ENCODE assay signal across 10 cellular contexts in genomic region chr1:171142081-171142450, GRCh38. TPM values are rescaled to one million over a fixed set of nuclear protein-coding genes. Genes with fewer than 3 reads are reported as not detected.
DNase-seq lines count a peak whose midpoint lies in the region; ATAC-seq and TF ChIP-seq lines count a peak whose summit lies in the region.
"Had no signal": no experiment of that assay in that cellular context is flagged by ENCODE, and none has a peak within 500 bp of the region (broad histone marks: within the 10 kb centered on the region; RNA-seq: fewer than 3 reads in every experiment).

No MANE protein-coding gene starts in this region.

- in situ Hi-C loops in ACHN (cut with HindIII; ENCODE audit: low pct_ligation_motif_present, low pct_unique_long_range_greater_than_20kb, low sequenced_read_pairs), result no loop called here

- H3K4me3 ChIP-seq in MG63, result no peak overlapping the region
- peak overlapping the region in 1 of 4 donors; percentile 11 for H3K4me3 ChIP-seq in esophagus muscularis mucosa
- H3K4me3 ChIP-seq in mucosa of descending colon, result no peak overlapping the region
- H3K4me3 ChIP-seq in testis, result no peak overlapping the region

- ATAC-seq in mucosa of descending colon, result peak; percentile 38
- no peak for ATAC-seq in GM21529 (IDR thresholded peaks at IDR 0.05; ENCODE audit: unreplicated experiment)

- H3K4me1 ChIP-seq in esophagus muscularis mucosa (peaks cover 35 to 64% (median 51%) of the 10 kb centered on the region in 4 donors), mucosa of descending colon (ENCODE audit: low read depth) (no peaks in the 10 kb centered on the region), testis (peaks cover 11% of the 10 kb centered on the region)

- peak overlapping the region; percentile 77 to 86 (median 82) for H3K27ac ChIP-seq in esophagus muscularis mucosa (replicated peaks in 1 of 4)
- H3K27ac ChIP-seq in testis, result peak overlapping the region; percentile 44 to 85

- no peak for TF ChIP-seq POLR2A in esophagus muscularis mucosa (IDR thresholded peaks at IDR 0.05; ENCODE audit: low read depth)
- TF ChIP-seq POLR2A in testis (IDR thresholded peaks at IDR 0.05), result no peak

- H3K4me1 Mint-ChIP-seq in glutamatergic neuron (ENCODE audit: low read depth, unreplicated experiment), result peaks cover 11% of the 10 kb centered on the region

- no peaks in the 10 kb centered on the region for H3K9me3 ChIP-seq in MG63
- no peaks in the 10 kb centered on the region for H3K9me3 ChIP-seq in esophagus muscularis mucosa
- H3K9me3 ChIP-seq in mucosa of descending colon, result no peaks in the 10 kb centered on the region
- H3K9me3 ChIP-seq in testis, result no peaks in the 10 kb centered on the region

- H3K27me3 ChIP-seq in MG63 (no peaks in the 10 kb centered on the region), esophagus muscularis mucosa (no peaks in the 10 kb centered on the region), testis (no peaks in the 10 kb centered on the region)

- TF ChIP-seq EP300 in esophagus muscularis mucosa (IDR thresholded peaks at IDR 0.05), result peak; percentile 59

- H3K9me3 Mint-ChIP-seq in glutamatergic neuron (ENCODE audit: unreplicated experiment), result no peaks in the 10 kb centered on the region

- no peak overlapping the region for H3K27ac Mint-ChIP-seq in glutamatergic neuron (ENCODE audit: unreplicated experiment)

- H3K36me3 ChIP-seq in MG63 (no peaks in the 10 kb centered on the region), esophagus muscularis mucosa (no peaks in the 10 kb centered on the region), mucosa of descending colon (ENCODE audit: low read depth) (no peaks in the 10 kb centered on the region), testis (ENCODE audit: low read depth, missing control alignments) (no peaks in the 10 kb centered on the region)

- DNase-seq in MG63 (peak; percentile 35), esophagus muscularis mucosa (ENCODE audit: extremely low spot score) (peak; percentile 93), mucosa of descending colon (peak in 1 of 3 donors; percentile 14), testis (peak; percentile 69), KG1 (lab: John Stamatoyannopoulos, UW) (no peak), ACHN (no peak), glutamatergic neuron (no peak)
- DNase-seq: posterior cingulate gyrus had no signal

- 13% methylated on average over 4 of the region's 4 CpGs for WGBS in esophagus muscularis mucosa
- WGBS in testis, 2 donors, result 48 to 53% methylated on average over 4 of the region's 4 CpGs

- no peak overlapping the region for H3K4me3 Mint-ChIP-seq in glutamatergic neuron (ENCODE audit: unreplicated experiment)

- intact Hi-C loops in esophagus muscularis mucosa (cut with DNase I), result no loop called here
- intact Hi-C loops in mucosa of descending colon (cut with DNase I, micrococcal nuclease), result no loop called here
- intact Hi-C loops in testis (cut with DNase I; ENCODE audit: low total_unique reads), result no loop called here

- no peak for TF ChIP-seq CTCF in esophagus muscularis mucosa (IDR thresholded peaks at IDR 0.05)
- no peak for TF ChIP-seq CTCF in mucosa of descending colon (IDR thresholded peaks at IDR 0.05)
- TF ChIP-seq CTCF in testis (IDR thresholded peaks at IDR 0.05), result no peak
- no peak for TF ChIP-seq CTCF in glutamatergic neuron (IDR thresholded peaks at IDR 0.05; ENCODE audit: partially characterized antibody, unreplicated experiment)

- no peaks in the 10 kb centered on the region for H3K36me3 Mint-ChIP-seq in glutamatergic neuron (ENCODE audit: unreplicated experiment)

- no peaks in the 10 kb centered on the region for H3K27me3 Mint-ChIP-seq in glutamatergic neuron (ENCODE audit: unreplicated experiment)

RNA-seq across cellular contexts. Expression of gene FMO2, which starts 43.0 kb away (rescaled TPM):
- total RNA-seq in MG63 (2014; rRNA removed; shearing (Covaris generic); ENCODE audit: low replicate concordance), result not detected in 2 replicates
- total RNA-seq in esophagus muscularis mucosa (10 to 100 TPM; 41.1 to 69.4 (median 56.2) TPM), mucosa of descending colon (1 to 10 TPM in 2 of 3 donors, under 1 TPM in 1; 0.55 to 6.1 (median 1.2) TPM), testis (1 to 10 TPM; 3.2 to 3.4 TPM), glutamatergic neuron (ENCODE audit: unreplicated experiment) (not detected)
- polyA plus RNA-seq in testis (ENCODE audit: insufficient read depth, low read depth, low replicate concordance), result 2.5 TPM

RNA-seq across cellular contexts. Expression of gene FMO3, which starts 51.4 kb away (rescaled TPM):
- total RNA-seq in MG63 (2014; rRNA removed; shearing (Covaris generic); ENCODE audit: low replicate concordance), result not detected in 2 replicates
- total RNA-seq in esophagus muscularis mucosa, result 1 to 10 TPM; 2.9 to 6.3 (median 5.8) TPM
- under 1 TPM; 0.22 to 0.63 (median 0.38) TPM for total RNA-seq in mucosa of descending colon
- 1 to 10 TPM in 1 of 2 donors, under 1 TPM in 1; 0.50 to 2.4 TPM for total RNA-seq in testis
- 0.92 TPM for polyA plus RNA-seq in testis (ENCODE audit: insufficient read depth, low read depth, low replicate concordance)
- not detected for total RNA-seq in glutamatergic neuron (ENCODE audit: unreplicated experiment)
- total RNA-seq: G401 had no signal

Comparison
In these comparisons a context has a peak if more than half of its experiments do, and no peak if none do; other contexts are left out.
1. DNase-seq: peak in MG63 (single experiment), esophagus muscularis mucosa (single experiment) and testis (single experiment); none in KG1 (single experiment), ACHN (single experiment) and glutamatergic neuron (single experiment).
2. RNA of gene FMO2, which starts 43.0 kb away (total RNA-seq): 41.1 to 69.4 TPM in esophagus muscularis mucosa; 3.2 to 3.4 TPM in testis, 0.55 to 6.1 TPM in mucosa of descending colon, not detected in MG63 and not detected in glutamatergic neuron (single experiment); every median in the first group is over 4 times any median in the second.